ENCODE assay signal across 8 cellular contexts in genomic region chr3:43621406-43621973, GRCh38. TPM values are rescaled to one million over a fixed set of nuclear protein-coding genes. Genes with fewer than 3 reads are reported as not detected.
DNase-seq lines count a peak whose midpoint lies in the region; ATAC-seq and TF ChIP-seq lines count a peak whose summit lies in the region.

No MANE protein-coding gene starts in this region.

- H3K27ac ChIP-seq in cingulate gyrus (ENCODE audit: low read depth, low read length) = peak overlapping the region; percentile 78
- H3K27ac ChIP-seq in lower lobe of right lung = peak overlapping the region; percentile 78
- H3K27ac ChIP-seq in transverse colon = peak overlapping the region; percentile 86 to 93 (median 90)

- H3K4me2 ChIP-seq in Loucy (ENCODE audit: low read depth, low read length, poor library complexity, severe bottlenecking) = peak overlapping the region; percentile 91

- no peaks in the 10 kb centered on the region for H4K20me1 ChIP-seq in Loucy (ENCODE audit: insufficient read depth, low read length, poor library complexity, severe bottlenecking)

- H3K27me3 ChIP-seq in Loucy (ENCODE audit: insufficient read depth, low read length, poor library complexity, severe bottlenecking) (no peaks in the 10 kb centered on the region), lower lobe of right lung (ENCODE audit: low read depth) (no peaks in the 10 kb centered on the region), transverse colon (no peaks in the 10 kb centered on the region)

- WGBS in transverse colon (ENCODE audit: low coverage in 1 of 2), 2 donors = 0 to 1% methylated on average over 8 to 36 of the region's 44 CpGs

- H3K4me1 ChIP-seq in Loucy (ENCODE audit: insufficient read depth, low read length, poor library complexity, severe bottlenecking) (peaks cover 12% of the 10 kb centered on the region), lower lobe of right lung (peaks cover 15% of the 10 kb centered on the region), transverse colon (peaks cover 0 to 33% (median 7%) of the 10 kb centered on the region in 4 donors)

- intact Hi-C loops in lower lobe of right lung (cut with DNase I) (no loop called here), transverse colon (cut with DNase I; ENCODE audit: low total_unique reads) (loop anchor here (5.0 kb wide), 1 partner anchor 71 kb away; the partner anchor contains the start of gene ABHD5)

- H3K9ac ChIP-seq in Loucy (ENCODE audit: low read depth, low read length, poor library complexity, severe bottlenecking) = peak overlapping the region; percentile 87

- DNase-seq in lower lobe of right lung (peak; percentile 56), transverse colon (peak; percentile 35), ecto neural progenitor cell (ENCODE audit: low spot score) (no peak)

- ATAC-seq in GM18511 (IDR thresholded peaks at IDR 0.05; ENCODE audit: unreplicated experiment) (peak; percentile 7), lower lobe of right lung (peak in 1 of 2 donors; percentile 22), HG03045 (IDR thresholded peaks at IDR 0.05; ENCODE audit: unreplicated experiment) (no peak), HG02870 (IDR thresholded peaks at IDR 0.05; ENCODE audit: unreplicated experiment) (no peak)

- H3K9me3 ChIP-seq in Loucy (ENCODE audit: insufficient read depth, low read depth, low read length) (no peaks in the 10 kb centered on the region), lower lobe of right lung (no peaks in the 10 kb centered on the region), transverse colon (no peaks in the 10 kb centered on the region)

- H3K36me3 ChIP-seq in Loucy (ENCODE audit: insufficient read depth, low read length) (no peaks in the 10 kb centered on the region), lower lobe of right lung (no peaks in the 10 kb centered on the region), transverse colon (no peaks in the 10 kb centered on the region)

- in situ Hi-C loops in transverse colon (cut with MboI; ENCODE audit: low pct_ligation_motif_present in 1 of 4, low pct_unique_long_range_greater_than_20kb in 1 of 4, low sequenced_read_pairs in 3 of 4) = no loop called here

- peaks cover 8% of the 10 kb centered on the region; the same call in 1 of the 2 replicates for H3K79me2 ChIP-seq in Loucy (ENCODE audit: insufficient read depth, low read length)

- no peak for TF ChIP-seq EP300 in transverse colon (IDR thresholded peaks at IDR 0.05; ENCODE audit: low read depth)

- H3F3A ChIP-seq in Loucy (ENCODE audit: low read depth) = no peaks in the 10 kb centered on the region

- H3K4me3 ChIP-seq in Loucy (ENCODE audit: low read length, poor library complexity, severe bottlenecking) = peak overlapping the region; percentile 77
- H3K4me3 ChIP-seq in lower lobe of right lung = peak overlapping the region; percentile 89
- H3K4me3 ChIP-seq in transverse colon = peak overlapping the region; percentile 77 to 93 (median 90)

- TF ChIP-seq POLR2A in transverse colon (IDR thresholded peaks at IDR 0.05) = peak; percentile 70

- no peak for TF ChIP-seq CTCF in Loucy (conservative IDR thresholded peaks at IDR 0.05; ENCODE audit: low read length)
- no peak for TF ChIP-seq CTCF in lower lobe of right lung (IDR thresholded peaks at IDR 0.05)
- no peak for TF ChIP-seq CTCF in transverse colon (IDR thresholded peaks at IDR 0.05)

- no peaks in the 10 kb centered on the region for H3K9me2 ChIP-seq in Loucy (replicated peaks; ENCODE audit: low read depth, low read length)

- peak overlapping the region; percentile 98 for H2AFZ ChIP-seq in Loucy (ENCODE audit: low read length)

RNA-seq across cellular contexts. Expression of gene ANO10, which starts 0.3 kb away (rescaled TPM):
- total RNA-seq in lower lobe of right lung (32.3 TPM), transverse colon (10 to 100 TPM; 20.9 to 70.5 (median 48.0) TPM)
